1 cellular context compared by ENCODE assay signal in genomic region chr14:53956427-53957201, GRCh38.
TF ChIP-seq lines count a peak whose summit lies in the region.

BMP4 (minus strand) TSS chr14:53956825; CDS start chr14:53952222, 4,603 bp downstream.

TF ChIP-seq in HepG2, 621 proteins besides CTCF, POLR2A, EP300 and RAD21 (continued from another document and continues in another):
- TF ChIP-seq ZSCAN21 (CRISPR knock-in tag; IDR thresholded peaks at IDR 0.05; ENCODE audit: borderline replicate concordance) = peak; percentile 69
- TF ChIP-seq ZNF7 (CRISPR knock-in tag; IDR thresholded peaks at IDR 0.05) = no peak
- no peak for TF ChIP-seq ZNF644 (CRISPR knock-in tag; IDR thresholded peaks at IDR 0.05; ENCODE audit: low read depth)
- 0 out of 2 replicates have a peak, but pooled peaks have one; percentile 37 for TF ChIP-seq ZNF3 (CRISPR knock-in tag; IDR thresholded peaks at IDR 0.05)
- TF ChIP-seq NFYB (CRISPR knock-in tag; IDR thresholded peaks at IDR 0.05) = no peak
- peak; percentile 94; the same call in 1 of the 2 replicates for TF ChIP-seq THYN1 (CRISPR knock-in tag; IDR thresholded peaks at IDR 0.05; ENCODE audit: borderline replicate concordance, low read depth)
- TF ChIP-seq ZNF205 (CRISPR knock-in tag; IDR thresholded peaks at IDR 0.05) = peak; percentile 74; the same call in 1 of the 2 replicates
- no peak; the same call in 1 of the 2 replicates for TF ChIP-seq GATAD1 (CRISPR knock-in tag; IDR thresholded peaks at IDR 0.05)
- no peak; the same call in 1 of the 2 replicates for TF ChIP-seq GMEB1 (CRISPR knock-in tag; IDR thresholded peaks at IDR 0.05; ENCODE audit: borderline replicate concordance)
- TF ChIP-seq ATF2 (CRISPR knock-in tag; IDR thresholded peaks at IDR 0.05) = no peak
- peak; percentile 74; the same call in 1 of the 2 replicates for TF ChIP-seq SKIL (CRISPR knock-in tag; IDR thresholded peaks at IDR 0.05; ENCODE audit: borderline replicate concordance)
- TF ChIP-seq RNF219 (CRISPR knock-in tag; IDR thresholded peaks at IDR 0.05) = no peak; the same call in 1 of the 2 replicates
- no peak; the same call in 1 of the 2 replicates for TF ChIP-seq ZNF460 (CRISPR knock-in tag; IDR thresholded peaks at IDR 0.05; ENCODE audit: borderline replicate concordance)
- no peak for TF ChIP-seq ATAD3A (CRISPR knock-in tag; IDR thresholded peaks at IDR 0.05)
- peak; percentile 58; the same call in 1 of the 2 replicates for TF ChIP-seq ZNF441 (CRISPR knock-in tag; IDR thresholded peaks at IDR 0.05; ENCODE audit: borderline replicate concordance)
- TF ChIP-seq RELA (CRISPR knock-in tag; IDR thresholded peaks at IDR 0.05) = peak; percentile 69; the same call in 1 of the 2 replicates
- TF ChIP-seq ZNF841 (CRISPR knock-in tag; IDR thresholded peaks at IDR 0.05; ENCODE audit: borderline replicate concordance) = peak; percentile 87; the same call in 1 of the 2 replicates
- TF ChIP-seq TFDP1 (CRISPR knock-in tag; IDR thresholded peaks at IDR 0.05; ENCODE audit: borderline replicate concordance) = peak; percentile 90; the same call in 1 of the 2 replicates
- peak; percentile 32; the same call in 1 of the 2 replicates for TF ChIP-seq CEBPG (CRISPR knock-in tag; IDR thresholded peaks at IDR 0.05)
- peak; percentile 73 for TF ChIP-seq ZFY (CRISPR knock-in tag; IDR thresholded peaks at IDR 0.05)
- peak; percentile 73 for TF ChIP-seq HNRNPLL (IDR thresholded peaks at IDR 0.05; ENCODE audit: low read depth, low read length, poor library complexity, severe bottlenecking)
- peak; percentile 36; the same call in 1 of the 2 replicates for TF ChIP-seq THRA (CRISPR knock-in tag; IDR thresholded peaks at IDR 0.05; ENCODE audit: borderline replicate concordance)
- peak; percentile 37 for TF ChIP-seq FOXP4 (CRISPR knock-in tag; IDR thresholded peaks at IDR 0.05)
- no peak for TF ChIP-seq MTA3 (CRISPR knock-in tag; IDR thresholded peaks at IDR 0.05)
- TF ChIP-seq ZNF17 (CRISPR knock-in tag; IDR thresholded peaks at IDR 0.05) = no peak
- no peak; the same call in 2 of the 3 replicates for TF ChIP-seq MXI1 (IDR thresholded peaks at IDR 0.05; ENCODE audit: borderline replicate concordance, low read depth, low read length)
- no peak; the same call in 1 of the 2 replicates for TF ChIP-seq NR2F2 (IDR thresholded peaks at IDR 0.05; ENCODE audit: borderline replicate concordance, low read depth)
- peak; percentile 58; the same call in 1 of the 2 replicates for TF ChIP-seq ZNF639 (CRISPR knock-in tag; conservative IDR thresholded peaks at IDR 0.05)
- TF ChIP-seq ZNF792 (CRISPR knock-in tag; IDR thresholded peaks at IDR 0.05) = peak; percentile 89; the same call in 1 of the 2 replicates
- no peak for TF ChIP-seq NFE2L2 (IDR thresholded peaks at IDR 0.05; ENCODE audit: low read length)
- peak; percentile 84 for TF ChIP-seq ZNF780A (CRISPR knock-in tag; IDR thresholded peaks at IDR 0.05)
- peak; percentile 82; the same call in 1 of the 2 replicates for TF ChIP-seq ZNF776 (CRISPR knock-in tag; IDR thresholded peaks at IDR 0.05)
- TF ChIP-seq ZC3H13 (CRISPR knock-in tag; IDR thresholded peaks at IDR 0.05) = peak; percentile 79; the same call in 1 of the 2 replicates
- no peak for TF ChIP-seq MBD4 (IDR thresholded peaks at IDR 0.05; ENCODE audit: borderline replicate concordance, low read length)
- peak; percentile 57; the same call in 1 of the 2 replicates for TF ChIP-seq ZNF331 (CRISPR knock-in tag; IDR thresholded peaks at IDR 0.05)
- no peak for TF ChIP-seq NONO (IDR thresholded peaks at IDR 0.05)
- TF ChIP-seq NONO (CRISPR knock-in tag; conservative IDR thresholded peaks at IDR 0.05) = peak; percentile 75
- TF ChIP-seq EHMT2 (IDR thresholded peaks at IDR 0.05; ENCODE audit: borderline replicate concordance, low read depth, low read length) = no peak
- peak; percentile 76 for TF ChIP-seq MNT (IDR thresholded peaks at IDR 0.05)
- TF ChIP-seq KLF13 (CRISPR knock-in tag; IDR thresholded peaks at IDR 0.05) = no peak
- TF ChIP-seq CENPT (CRISPR knock-in tag; IDR thresholded peaks at IDR 0.05; ENCODE audit: low read depth) = 0 out of 2 replicates have a peak, but pooled peaks have one; percentile 50
- peak; percentile 90 for TF ChIP-seq BATF2 (CRISPR knock-in tag; IDR thresholded peaks at IDR 0.05)
- TF ChIP-seq PHF20 (CRISPR knock-in tag; IDR thresholded peaks at IDR 0.05) = no peak; the same call in 1 of the 2 replicates
- TF ChIP-seq ZMAT3 (CRISPR knock-in tag; conservative IDR thresholded peaks at IDR 0.05) = 0 out of 2 replicates have a peak, but pooled peaks have one; percentile 38
- TF ChIP-seq ZNF720 (CRISPR knock-in tag; IDR thresholded peaks at IDR 0.05) = no peak
- no peak for TF ChIP-seq TEAD3 (CRISPR knock-in tag; optimal IDR thresholded peaks at IDR 0.05; ENCODE audit: borderline replicate concordance)
